In the genomic region with DNA sequence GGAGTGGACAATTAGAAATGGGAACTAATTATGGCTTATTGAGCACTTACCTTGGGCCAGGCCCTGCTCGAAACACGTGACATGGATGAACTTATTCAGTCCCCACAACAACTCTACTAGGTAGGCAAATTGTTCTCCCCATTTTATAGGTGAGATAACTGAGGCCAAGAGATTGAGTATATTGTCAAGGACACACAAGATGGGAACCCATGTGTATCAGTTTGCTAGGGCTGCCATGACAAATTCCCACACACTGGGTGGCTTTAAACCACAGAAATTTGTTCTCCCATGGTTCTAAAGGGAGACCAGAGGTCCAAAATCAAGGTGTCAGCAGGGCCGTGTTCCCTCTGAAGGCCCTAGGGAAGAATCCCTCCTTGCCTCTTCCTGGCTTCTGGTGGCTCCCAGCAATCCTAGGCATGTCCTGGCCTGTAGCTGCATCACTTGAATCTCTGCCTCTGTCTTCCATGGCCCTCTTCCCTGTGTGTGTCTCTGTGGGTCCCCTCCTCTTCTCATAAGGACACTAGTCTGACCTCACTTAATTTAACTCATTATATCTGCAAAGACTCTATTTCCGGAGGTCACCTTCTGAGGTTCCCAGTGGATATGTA, we compare ENCODE assay signal across 1 cellular context.
A peak's percentile ranks its signal among the peaks of the same experiment; 100 is the strongest.
TF ChIP-seq lines count a peak whose summit lies in the region.

No MANE protein-coding gene starts in this region.

TF ChIP-seq in HepG2, 621 proteins besides CTCF, POLR2A, EP300 and RAD21:
- 0 out of 2 replicates have a peak, but pooled peaks have one; percentile 15 for TF ChIP-seq ZNF629 (CRISPR knock-in tag; conservative IDR thresholded peaks at IDR 0.05)
- TF ChIP-seq ZNF383 (CRISPR knock-in tag; IDR thresholded peaks at IDR 0.05; ENCODE audit: borderline replicate concordance) = no peak
- TF ChIP-seq SKI (IDR thresholded peaks at IDR 0.05; ENCODE audit: partially characterized antibody) = no peak
- TF ChIP-seq, protein P1, sequence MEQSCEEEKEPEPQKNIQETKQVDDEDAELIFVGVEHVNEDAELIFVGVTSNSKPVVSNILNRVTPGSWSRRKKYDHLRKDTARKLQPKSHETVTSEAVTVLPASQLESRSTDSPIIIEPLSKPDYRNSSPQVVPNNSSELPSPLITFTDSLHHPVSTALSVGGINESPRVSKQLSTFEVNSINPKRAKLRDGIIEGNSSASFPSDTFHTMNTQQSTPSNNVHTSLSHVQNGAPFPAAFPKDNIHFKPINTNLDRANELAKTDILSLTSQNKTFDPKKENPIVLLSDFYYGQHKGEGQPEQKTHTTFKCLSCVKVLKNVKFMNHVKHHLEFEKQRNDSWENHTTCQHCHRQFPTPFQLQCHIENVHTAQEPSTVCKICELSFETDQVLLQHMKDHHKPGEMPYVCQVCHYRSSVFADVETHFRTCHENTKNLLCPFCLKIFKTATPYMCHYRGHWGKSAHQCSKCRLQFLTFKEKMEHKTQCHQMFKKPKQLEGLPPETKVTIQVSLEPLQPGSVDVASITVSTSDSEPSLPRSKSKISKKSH (CRISPR knock-in tag; IDR thresholded peaks at IDR 0.05; ENCODE audit: borderline replicate concordance) = no peak
- TF ChIP-seq MEIS2 (CRISPR knock-in tag; IDR thresholded peaks at IDR 0.05) = no peak
- no peak for TF ChIP-seq NR2F2 (IDR thresholded peaks at IDR 0.05; ENCODE audit: borderline replicate concordance, low read depth)
